In genomic region chr17:55577687-55578086, GRCh38 we compare ENCODE assay signal across 8 cellular contexts.
DNase-seq lines count a peak whose midpoint lies in the region; ATAC-seq, FAIRE-seq and TF ChIP-seq lines count a peak whose summit lies in the region.

No MANE protein-coding gene starts in this region.

- H3K4me2 ChIP-seq in astrocyte (ENCODE audit: low read length) (peak overlapping the region; percentile 72), osteoblast (ENCODE audit: insufficient read depth, low read length) (peak overlapping the region; percentile 86)

- H3K27ac ChIP-seq in astrocyte (ENCODE audit: low read depth, low read length) (peak overlapping the region; percentile 76), osteoblast (ENCODE audit: low read depth, low read length) (peak overlapping the region; percentile 93)

- H3K4me1 Mint-ChIP-seq in astrocyte (ENCODE audit: low read depth, unreplicated experiment): peaks cover 2% of the 10 kb centered on the region

- H4K20me1 ChIP-seq in astrocyte (ENCODE audit: insufficient read depth, low read length): no peaks in the 10 kb centered on the region
- no peaks in the 10 kb centered on the region for H4K20me1 ChIP-seq in osteoblast (ENCODE audit: insufficient read depth, low read length)

- H2AFZ ChIP-seq in astrocyte (ENCODE audit: low read depth, low read length): no peak overlapping the region
- peak overlapping the region; percentile 94 for H2AFZ ChIP-seq in osteoblast (ENCODE audit: low read length)

- H3K9me3 ChIP-seq in astrocyte (ENCODE audit: insufficient read depth, low read depth, low read length) (no peaks in the 10 kb centered on the region), osteoblast (ENCODE audit: low read depth, low read length) (no peaks in the 10 kb centered on the region)

- no peaks in the 10 kb centered on the region for H3K36me3 ChIP-seq in astrocyte (ENCODE audit: insufficient read depth, low read length)
- no peaks in the 10 kb centered on the region for H3K36me3 ChIP-seq in osteoblast (ENCODE audit: insufficient read depth, low read length)

- no peak for TF ChIP-seq CTCF in astrocyte (IDR thresholded peaks at IDR 0.05; ENCODE audit: insufficient read depth, low read depth, low read length)
- no peak for TF ChIP-seq CTCF in osteoblast (IDR thresholded peaks at IDR 0.05; ENCODE audit: extremely low read depth, low read depth, low read length)

- no peaks in the 10 kb centered on the region for H3K36me3 Mint-ChIP-seq in astrocyte (ENCODE audit: low read depth, unreplicated experiment)

- no peaks in the 10 kb centered on the region for H3K27me3 Mint-ChIP-seq in astrocyte (ENCODE audit: low read depth, unreplicated experiment)

- no peak overlapping the region for H3K4me3 ChIP-seq in astrocyte (ENCODE audit: insufficient read depth, low read depth, low read length)
- peak overlapping the region; percentile 63 for H3K4me3 ChIP-seq in osteoblast (ENCODE audit: insufficient read depth, low read length)

- H3K4me1 ChIP-seq in astrocyte (ENCODE audit: insufficient read depth, low read length) (peaks cover 16% of the 10 kb centered on the region), osteoblast (ENCODE audit: insufficient read depth, low read length) (peaks cover 27% of the 10 kb centered on the region)

- DNase-seq in DMS79 (lab: John Stamatoyannopoulos, UW) (peak; percentile 11), HT1080 (ENCODE audit: low read depth) (peak; percentile 7), astrocyte (ENCODE audit: low read depth) (peak; percentile 28), osteoblast (ENCODE audit: insufficient read length, low spot score, missing footprints) (no peak), GM03348 (ENCODE audit: low spot score) (no peak), NCI-H128 (lab: John Stamatoyannopoulos, UW; ENCODE audit: unreplicated experiment) (no peak), NCI-H446 (lab: John Stamatoyannopoulos, UW) (no peak)

- H3K27me3 ChIP-seq in astrocyte (ENCODE audit: insufficient read depth, low read length) (no peaks in the 10 kb centered on the region), osteoblast (ENCODE audit: insufficient read depth, low read length) (no peaks in the 10 kb centered on the region)

- H3K9ac ChIP-seq in astrocyte (ENCODE audit: low read length): no peak overlapping the region

- no peak overlapping the region for H3K4me3 Mint-ChIP-seq in astrocyte (ENCODE audit: unreplicated experiment)

- no peak overlapping the region for H3K27ac Mint-ChIP-seq in astrocyte (ENCODE audit: unreplicated experiment)

- H3K79me2 ChIP-seq in astrocyte (ENCODE audit: insufficient read depth, low read length) (no peaks in the 10 kb centered on the region), osteoblast (ENCODE audit: insufficient read depth, low read length) (no peaks in the 10 kb centered on the region)

- ATAC-seq in HG03571 (IDR thresholded peaks at IDR 0.05; ENCODE audit: unreplicated experiment): no peak

- H3K9me3 Mint-ChIP-seq in astrocyte (ENCODE audit: unreplicated experiment): no peaks in the 10 kb centered on the region

- FAIRE-seq in astrocyte (lab: Jason Lieb, UNC): no peak

Comparison
In these comparisons a context has a peak if more than half of its experiments do, and no peak if none do; other contexts are left out.
1. DNase-seq: peak in DMS79 (single experiment), HT1080 (single experiment) and astrocyte (single experiment); none in osteoblast (single experiment), GM03348 (single experiment), NCI-H128 (single experiment) and NCI-H446 (0 of 2).